ENCODE assay signal across 25 cellular contexts in the genomic region with DNA sequence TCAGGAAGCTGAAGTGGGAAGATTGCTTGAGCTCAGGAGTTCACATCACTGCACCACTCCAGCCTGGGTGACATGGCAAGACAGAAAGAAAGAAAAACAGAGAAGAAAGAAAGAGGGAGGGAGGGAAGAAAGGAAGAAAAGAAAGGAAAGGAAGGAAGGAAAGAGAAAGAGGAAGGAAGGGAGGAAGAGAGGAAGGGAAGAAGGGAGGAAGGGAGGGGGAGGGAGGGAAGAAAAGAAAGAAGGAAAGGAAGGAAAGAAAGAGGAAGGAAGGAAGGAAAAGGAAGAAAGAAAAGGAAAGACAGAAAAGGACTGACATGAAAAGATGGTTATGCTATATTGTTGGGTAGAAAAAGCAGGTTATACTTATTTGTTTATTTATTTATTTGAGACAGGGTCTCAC. TPM values are rescaled to one million over a fixed set of nuclear protein-coding genes. Genes with fewer than 3 reads are reported as not detected.
DNase-seq lines count a peak whose midpoint lies in the region; ATAC-seq and TF ChIP-seq lines count a peak whose summit lies in the region.
"Had no signal": no experiment of that assay in that cellular context is flagged by ENCODE, and none has a peak within 500 bp of the region (broad histone marks: within the 10 kb centered on the region; RNA-seq: fewer than 3 reads in every experiment).

No MANE protein-coding gene starts in this region.

- H3F3A ChIP-seq in PC-3 (ENCODE audit: low read length, unreplicated experiment): no peaks in the 10 kb centered on the region

- ATAC-seq in PC-3 (no peak), GM19035 (IDR thresholded peaks at IDR 0.05; ENCODE audit: unreplicated experiment) (no peak), GM21515 (IDR thresholded peaks at IDR 0.05; ENCODE audit: unreplicated experiment) (no peak)
- ATAC-seq in stimulated activated memory B cell treated with anti-CD40 and anti-IgM and Interleukin-4, amounts not matched to agents 10 μg/mL and 1 μg/mL and 100 μg/mL, for 72 hours: no peak
- ATAC-seq: activated CD8-positive, alpha-beta T cell treated with anti-CD3 and anti-CD28 coated beads for 36 hours; left cardiac atrium had no signal

- H3K27ac ChIP-seq in BLaER1: no peak overlapping the region
- H3K27ac ChIP-seq in PC-3 (ENCODE audit: low read length): no peak overlapping the region
- peak overlapping the region; percentile 83 to 89 for H3K27ac ChIP-seq in esophagus (ENCODE audit: low read depth in 2 of 2, low read length in 1 of 2)
- H3K27ac ChIP-seq: tibial artery had no signal

- BruUV-seq in PC-3 (replicated peaks; lab: Mats Ljungman, UMichigan): no TSS peak

- H3K4me1 ChIP-seq in BLaER1 (peaks cover 67% of the 10 kb centered on the region), PC-3 (ENCODE audit: insufficient read depth, low read length) (peaks cover 38% of the 10 kb centered on the region), esophagus (ENCODE audit: control insufficient read depth in 2 of 2, insufficient read depth in 2 of 2, low read length in 1 of 2) (peaks cover 2 to 25% of the 10 kb centered on the region in 2 donors)

- no peak for DNase-seq in PC-3
- no peak for DNase-seq in NCI-H1436 treated with DMSO at 0.1 percent for 48 hours (lab: John Stamatoyannopoulos, UW)
- no peak for DNase-seq in activated CD4-positive, alpha-beta T cell treated with anti-CD3 and anti-CD28 coated beads for 4 hours
- DNase-seq: activated CD4-positive, CD25-positive, alpha-beta regulatory T cell; activated CD8-positive, alpha-beta T cell treated with anti-CD3 and anti-CD28 coated beads for 36 hours; activated gamma-delta T cell treated with Interleukin-2 at 50 U/mL for 16 hours; activated T-cell treated with anti-CD3 and anti-CD28 coated beads for 4 hours; cortex of kidney; glutamatergic neuron; H9; left cardiac atrium; mesendoderm; NCI-H1436; NCI-H2171; NCI-H69; posterior cingulate gyrus; T-helper 9 cell; tibial artery had no signal

- peak overlapping the region; percentile 53 for H3K27ac Mint-ChIP-seq in stimulated activated memory B cell treated with anti-CD40 and anti-IgM and Interleukin-4, amounts not matched to agents 10 μg/mL and 1 μg/mL and 100 μg/mL, for 72 hours
- H3K27ac Mint-ChIP-seq: activated CD8-positive, alpha-beta T cell treated with anti-CD3 and anti-CD28 coated beads for 36 hours; H9 had no signal

- no peak for TF ChIP-seq CTCF in PC-3 (conservative IDR thresholded peaks at IDR 0.05; ENCODE audit: low read depth, low read length)

- peaks cover 57% of the 10 kb centered on the region for H3K4me1 Mint-ChIP-seq in stimulated activated memory B cell treated with anti-CD40 and anti-IgM and Interleukin-4, amounts not matched to agents 10 μg/mL and 1 μg/mL and 100 μg/mL, for 72 hours

- H3K36me3 ChIP-seq in BLaER1 (peaks cover 19% of the 10 kb centered on the region), PC-3 (ENCODE audit: low read depth, low read length) (peaks cover 3% of the 10 kb centered on the region; the same call in 1 of the 2 replicates), esophagus (ENCODE audit: control insufficient read depth in 2 of 2, insufficient read depth in 2 of 2, low read length in 1 of 2) (peaks cover 7 to 10% of the 10 kb centered on the region in 2 donors)

- H4K20me1 ChIP-seq in BLaER1 (peaks cover 42% of the 10 kb centered on the region), PC-3 (ENCODE audit: low read length) (no peaks in the 10 kb centered on the region; the same call in 1 of the 2 replicates)

- H3K27me3 Mint-ChIP-seq in stimulated activated memory B cell treated with anti-CD40 and anti-IgM and Interleukin-4, amounts not matched to agents 10 μg/mL and 1 μg/mL and 100 μg/mL, for 72 hours: no peaks in the 10 kb centered on the region
- H3K27me3 Mint-ChIP-seq: activated CD8-positive, alpha-beta T cell treated with anti-CD3 and anti-CD28 coated beads for 36 hours had no signal

- H3K9me3 Mint-ChIP-seq in stimulated activated memory B cell treated with anti-CD40 and anti-IgM and Interleukin-4, amounts not matched to agents 10 μg/mL and 1 μg/mL and 100 μg/mL, for 72 hours: no peaks in the 10 kb centered on the region
- H3K9me3 Mint-ChIP-seq: activated CD8-positive, alpha-beta T cell treated with anti-CD3 and anti-CD28 coated beads for 36 hours; CD14-positive monocyte; H9; nephron had no signal

- intact Hi-C loops in PC-3 (cut with micrococcal nuclease): no loop called here

- peaks cover 60% of the 10 kb centered on the region for H3K79me2 ChIP-seq in PC-3 (ENCODE audit: low read length)

- no peak overlapping the region for H3K4me3 Mint-ChIP-seq in stimulated activated memory B cell treated with anti-CD40 and anti-IgM and Interleukin-4, amounts not matched to agents 10 μg/mL and 1 μg/mL and 100 μg/mL, for 72 hours
- H3K4me3 Mint-ChIP-seq: activated CD8-positive, alpha-beta T cell treated with anti-CD3 and anti-CD28 coated beads for 36 hours; CD14-positive monocyte; H9 had no signal

- H3K9me3 ChIP-seq in BLaER1 (no peaks in the 10 kb centered on the region), PC-3 (ENCODE audit: low read length) (no peaks in the 10 kb centered on the region), esophagus (ENCODE audit: control insufficient read depth in 2 of 2, insufficient read depth in 1 of 2, low read depth in 1 of 2, low read length in 1 of 2) (no peaks in the 10 kb centered on the region)
- H3K9me3 ChIP-seq: tibial artery had no signal

- no peak overlapping the region for H3K4me3 ChIP-seq in BLaER1
- H3K4me3 ChIP-seq in PC-3 (ENCODE audit: low read length): no peak overlapping the region
- H3K4me3 ChIP-seq in esophagus (ENCODE audit: low read depth in 1 of 2, low read length in 2 of 2): no peak overlapping the region
- H3K4me3 ChIP-seq: tibial artery had no signal

- POLR2A ChIA-PET in PC-3 (lab: Charles Lee; ENCODE audit: unreplicated experiment): no interaction called here

- no peak overlapping the region for H3K9ac ChIP-seq in BLaER1
- H3K9ac ChIP-seq in PC-3 (ENCODE audit: low read length): no peak overlapping the region

- no peaks in the 10 kb centered on the region for H3K27me3 ChIP-seq in BLaER1
- H3K27me3 ChIP-seq in PC-3 (ENCODE audit: low read length): no peaks in the 10 kb centered on the region
- no peaks in the 10 kb centered on the region for H3K27me3 ChIP-seq in esophagus (ENCODE audit: control insufficient read depth in 1 of 2, insufficient read depth in 2 of 2, low read length in 2 of 2)
- H3K27me3 ChIP-seq: tibial artery had no signal

- CTCF ChIA-PET in PC-3 (lab: Charles Lee): interaction anchor here (0.6 kb wide), 1 partner anchor 19 kb away, joined by 3 read pairs; no protein-coding TSS in a partner anchor

- no peak overlapping the region for H2AFZ ChIP-seq in PC-3 (ENCODE audit: low read length)

- H3K9me2 ChIP-seq in PC-3 (replicated peaks; ENCODE audit: low read length): no peaks in the 10 kb centered on the region

- no peaks in the 10 kb centered on the region for H3K36me3 Mint-ChIP-seq in stimulated activated memory B cell treated with anti-CD40 and anti-IgM and Interleukin-4, amounts not matched to agents 10 μg/mL and 1 μg/mL and 100 μg/mL, for 72 hours

- peak overlapping the region; percentile 15; the same call in 1 of the 2 replicates for H3K4me2 ChIP-seq in BLaER1
- 0 out of 2 replicates have a peak overlapping the region, but pooled peaks have one; percentile 30 for H3K4me2 ChIP-seq in PC-3 (ENCODE audit: low read length)

RNA-seq across cellular contexts. Expression of gene GLTP, which starts 3.9 kb away (rescaled TPM):
- 78.2 and 82.6 TPM in 2 replicates for total RNA-seq in PC-3 (2014; rRNA removed)
- 100 to 1,000 TPM; 270 to 383 TPM for polyA plus RNA-seq in esophagus

RNA-seq across cellular contexts. Expression of gene TCHP, which starts 23.7 kb away (rescaled TPM):
- total RNA-seq in PC-3 (2014; rRNA removed): 21.6 and 42.8 TPM in 2 replicates
- 10 to 100 TPM; 14.1 to 17.4 TPM for polyA plus RNA-seq in esophagus

RNA-seq across cellular contexts. Expression of gene TRPV4, which starts 43.2 kb away (rescaled TPM):
- total RNA-seq in PC-3 (2014; rRNA removed): 1.6 and 2.4 TPM in 2 replicates
- polyA plus RNA-seq in esophagus: 10 to 100 TPM in 1 of 2 donors, 1 to 10 TPM in 1; 6.7 to 10.7 TPM
- total RNA-seq: activated CD8-positive, alpha-beta T cell treated with anti-CD3 and anti-CD28 coated beads for 36 hours had no signal

Comparison
In these comparisons a context has a peak if more than half of its experiments do, and no peak if none do; other contexts are left out.
1. H3K27ac ChIP-seq: peak in esophagus (2 of 2); none in BLaER1 (single experiment) and PC-3 (single experiment).